ENCODE assay signal across 27 cellular contexts in genomic region chr7:6520163-6520981, GRCh38. TPM values are rescaled to one million over a fixed set of nuclear protein-coding genes. Genes with fewer than 3 reads are reported as not detected.
"Had no signal": no experiment of that assay in that cellular context is flagged by ENCODE, and none has a peak within 500 bp of the region (broad histone marks: within the 10 kb centered on the region; RNA-seq: fewer than 3 reads in every experiment).

No MANE protein-coding gene starts in this region.

- H3K27me3 ChIP-seq: ascending aorta, brain microvascular endothelial cell had no signal

- H3K27ac Mint-ChIP-seq: activated naive CD8-positive, alpha-beta T cell; activated T-helper 2 cell treated with anti-CD3 and anti-CD28 coated beads, Interferon-gamma antibody, Interleukin-2, Interleukin-4, amounts not matched to agents 10 μg/mL and 5 μg/mL and 100 μg/mL, durations not matched to agents 14 hours and 24 hours and 36 hours; nephron; stimulated activated naive CD8-positive, alpha-beta T cell treated with anti-CD3 and anti-CD28 coated beads, Interleukin-15, Interleukin-2, amounts not matched to agents 100 ng/mL and 50 ng/mL, for 24 hours had no signal

- DNase-seq: activated CD4-positive, alpha-beta T cell treated with anti-CD3 and anti-CD28 coated beads for 4 hours; activated CD4-positive, alpha-beta T cell treated with anti-CD3 and anti-CD28 coated beads, Interleukin-2, amount 50 U/mL, for 48 hours; activated CD4-positive, CD25-positive, alpha-beta regulatory T cell; activated CD8-positive, alpha-beta memory T cell treated with anti-CD3 and anti-CD28 coated beads, Interleukin-2, amount 50 U/mL, for 48 hours; activated naive CD4-positive, alpha-beta T cell; activated T-cell treated with anti-CD3 and anti-CD28 coated beads, Interleukin-2, amount 50 U/mL, for 4 hours; adrenal gland; brain microvascular endothelial cell; caudate nucleus; dermis blood vessel endothelial cell; effector memory CD4-positive, alpha-beta T cell; hippocampal formation; right cardiac atrium; stimulated activated CD4-positive, alpha-beta T cell treated with anti-CD3 and anti-CD28 coated beads, Interleukin-12 subunit alpha, Interleukin-12 subunit beta, amount 100 ng/mL, for 4 hours; stimulated activated CD4-positive, alpha-beta T cell treated with anti-CD3 and anti-CD28 coated beads, Interleukin-1b, Interleukin-23, amount 100 ng/mL, for 48 hours; substantia nigra; T1000; tibial artery had no signal

- H3K4me3 Mint-ChIP-seq: activated naive CD8-positive, alpha-beta T cell; activated T-cell treated with anti-CD3 and anti-CD28 coated beads, Interleukin-2, amount 50 U/mL, for 4 hours; nephron; stimulated activated naive CD8-positive, alpha-beta T cell treated with anti-CD3 and anti-CD28 coated beads, Interleukin-15, Interleukin-2, amounts not matched to agents 100 ng/mL and 50 ng/mL, for 24 hours had no signal

- H3K9me3 ChIP-seq: adrenal gland, ascending aorta, tibial artery had no signal

- H3K4me3 ChIP-seq: adrenal gland, ascending aorta, tibial artery had no signal

- H3K79me2 ChIP-seq: parathyroid adenoma had no signal

- H3K9ac ChIP-seq: parathyroid adenoma had no signal

- H3K9me3 Mint-ChIP-seq: activated T-cell treated with anti-CD3 and anti-CD28 coated beads, Interleukin-2, amount 50 U/mL, for 4 hours; activated T-helper 2 cell treated with anti-CD3 and anti-CD28 coated beads, Interferon-gamma antibody, Interleukin-2, Interleukin-4, amounts not matched to agents 10 μg/mL and 5 μg/mL and 100 μg/mL, durations not matched to agents 14 hours and 24 hours and 36 hours; nephron; stimulated activated naive CD8-positive, alpha-beta T cell treated with anti-CD3 and anti-CD28 coated beads, Interleukin-15, Interleukin-2, amounts not matched to agents 100 ng/mL and 50 ng/mL, for 24 hours had no signal

- ATAC-seq: activated T-cell treated with anti-CD3 and anti-CD28 coated beads, Interleukin-2, amount 50 U/mL, for 4 hours; right cardiac atrium had no signal

- H2AFZ ChIP-seq: parathyroid adenoma had no signal

- H3K36me3 ChIP-seq: adrenal gland, ascending aorta, brain microvascular endothelial cell, tibial artery had no signal

- H3K4me1 ChIP-seq: ascending aorta, parathyroid adenoma had no signal

- H3K36me3 Mint-ChIP-seq: activated naive CD8-positive, alpha-beta T cell had no signal

- H3K27me3 Mint-ChIP-seq: stimulated activated naive CD8-positive, alpha-beta T cell treated with anti-CD3 and anti-CD28 coated beads, Interleukin-15, Interleukin-2, amounts not matched to agents 100 ng/mL and 50 ng/mL, for 24 hours had no signal

- H3K27ac ChIP-seq: adrenal gland, ascending aorta, brain microvascular endothelial cell, parathyroid adenoma, tibial artery had no signal

RNA-seq across cellular contexts. Expression of gene GRID2IP, which starts 30.9 kb away (rescaled TPM):
- total RNA-seq: ascending aorta, dermis blood vessel endothelial cell, pulmonary artery endothelial cell, skeletal muscle tissue had no signal
- polyA plus RNA-seq: liver had no signal
